10 cellular contexts compared by ENCODE assay signal in genomic region chr13:101919541-101920306, GRCh38.
DNase-seq lines count a peak whose midpoint lies in the region; ATAC-seq and TF ChIP-seq lines count a peak whose summit lies in the region.
"Had no signal": no experiment of that assay in that cellular context is flagged by ENCODE, and none has a peak within 500 bp of the region (broad histone marks: within the 10 kb centered on the region; RNA-seq: fewer than 3 reads in every experiment).

No MANE protein-coding gene starts in this region.

- DNase-seq in NCI-H1436 treated with DMSO at 0.1 percent for 48 hours (lab: John Stamatoyannopoulos, UW) (peak; percentile 18), NCI-H1436 (lab: John Stamatoyannopoulos, UW) (no peak), RWPE2 (ENCODE audit: low spot score) (no peak), heart right ventricle (peak; percentile 24 to 39), skeletal muscle cell (ENCODE audit: low read depth) (no peak), NK-92 (lab: John Stamatoyannopoulos, UW; ENCODE audit: unreplicated experiment) (no peak)
- DNase-seq in CD8-positive, alpha-beta T cell, result no peak
- DNase-seq: ACHN had no signal

- H3K27me3 ChIP-seq in RWPE2 (ENCODE audit: insufficient read depth, poor library complexity, severe bottlenecking) (peaks cover 80% of the 10 kb centered on the region), heart right ventricle (peaks cover 0 to 95% (median 80%) of the 10 kb centered on the region in 7 donors)
- H3K27me3 ChIP-seq in CD8-positive, alpha-beta T cell (ENCODE audit: insufficient read depth, low read length), result peaks cover 10% of the 10 kb centered on the region

- intact Hi-C loops in heart right ventricle (cut with DNase I), result loop anchor here (2.0 to 10.0 kb wide), 7 partner anchors 125 to 775 kb away; no protein-coding TSS in a partner anchor
- intact Hi-C loops in CD8-positive, alpha-beta T cell (cut with DNase I, micrococcal nuclease), result no loop called here

- no peaks in the 10 kb centered on the region for H3K4me1 Mint-ChIP-seq in CD8-positive, alpha-beta T cell (ENCODE audit: low read depth)
- H3K4me1 Mint-ChIP-seq: stimulated activated memory B cell treated with anti-CD40 and anti-IgM and Interleukin-4, amounts not matched to agents 10 μg/mL and 1 μg/mL and 100 μg/mL, for 72 hours had no signal

- H3K36me3 ChIP-seq in RWPE2 (ENCODE audit: low read depth), result no peaks in the 10 kb centered on the region
- H3K36me3 ChIP-seq in heart right ventricle, result no peaks in the 10 kb centered on the region
- no peaks in the 10 kb centered on the region for H3K36me3 ChIP-seq in CD8-positive, alpha-beta T cell (ENCODE audit: insufficient read depth, low read length)

- H3K9me3 ChIP-seq in RWPE2 (ENCODE audit: severe bottlenecking) (no peaks in the 10 kb centered on the region), heart right ventricle (no peaks in the 10 kb centered on the region)
- H3K9me3 ChIP-seq in CD8-positive, alpha-beta T cell (ENCODE audit: low read length), result no peaks in the 10 kb centered on the region

- POLR2A ChIA-PET in CD8-positive, alpha-beta T cell (lab: Charles Lee), result no interaction called here

- no peaks in the 10 kb centered on the region for H3K4me1 ChIP-seq in RWPE2 (ENCODE audit: insufficient read depth, poor library complexity, severe bottlenecking)
- H3K4me1 ChIP-seq in heart right ventricle, result peaks cover 0 to 20% (median 6%) of the 10 kb centered on the region in 9 donors
- H3K4me1 ChIP-seq in CD8-positive, alpha-beta T cell (ENCODE audit: insufficient read depth, low read length), result no peaks in the 10 kb centered on the region

- CTCF ChIA-PET in CD8-positive, alpha-beta T cell (lab: Charles Lee), result no interaction called here

- H3K27me3 Mint-ChIP-seq in CD8-positive, alpha-beta T cell (ENCODE audit: low read depth), result peaks cover 56% of the 10 kb centered on the region

- TF ChIP-seq CTCF in RWPE2 (IDR thresholded peaks at IDR 0.05; ENCODE audit: poor library complexity, severe bottlenecking), result no peak
- peak in 1 of 9 donors; percentile 12 for TF ChIP-seq CTCF in heart right ventricle (IDR thresholded peaks at IDR 0.05)
- TF ChIP-seq CTCF in CD8-positive, alpha-beta T cell (IDR thresholded peaks at IDR 0.05), result no peak

- ATAC-seq in RWPE2 (ENCODE audit: low read depth), result 0 out of 3 replicates have a peak, but pooled peaks have one; percentile 37
- ATAC-seq in heart right ventricle, result peak in 6 of 8 donors; percentile 44 to 81 (median 66)
- ATAC-seq in GM18517 (IDR thresholded peaks at IDR 0.05; ENCODE audit: unreplicated experiment), result no peak
- no peak for ATAC-seq in CD8-positive, alpha-beta T cell
- ATAC-seq: stimulated activated memory B cell treated with anti-CD40 and anti-IgM and Interleukin-4, amounts not matched to agents 10 μg/mL and 1 μg/mL and 100 μg/mL, for 72 hours had no signal

- H3K4me3 ChIP-seq in RWPE2 (ENCODE audit: severe bottlenecking), result no peak overlapping the region
- peak overlapping the region in 7 of 10 donors; percentile 7 to 33 (median 24) for H3K4me3 ChIP-seq in heart right ventricle
- H3K4me3 ChIP-seq in skeletal muscle cell (ENCODE audit: low read depth, low read length), result peak overlapping the region; percentile 31
- no peak overlapping the region for H3K4me3 ChIP-seq in CD8-positive, alpha-beta T cell (ENCODE audit: low read depth, low read length)

- no peak overlapping the region for H3K4me3 Mint-ChIP-seq in CD8-positive, alpha-beta T cell
- H3K4me3 Mint-ChIP-seq: stimulated activated memory B cell treated with anti-CD40 and anti-IgM and Interleukin-4, amounts not matched to agents 10 μg/mL and 1 μg/mL and 100 μg/mL, for 72 hours had no signal

- WGBS in heart right ventricle, 2 donors, result 4 to 5% methylated on average over 27 of the region's 27 CpGs

- no peaks in the 10 kb centered on the region for H3K9me3 Mint-ChIP-seq in CD8-positive, alpha-beta T cell
- H3K9me3 Mint-ChIP-seq: stimulated activated memory B cell treated with anti-CD40 and anti-IgM and Interleukin-4, amounts not matched to agents 10 μg/mL and 1 μg/mL and 100 μg/mL, for 72 hours had no signal

- H3K27ac Mint-ChIP-seq in CD8-positive, alpha-beta T cell, result no peak overlapping the region
- H3K27ac Mint-ChIP-seq: stimulated activated memory B cell treated with anti-CD40 and anti-IgM and Interleukin-4, amounts not matched to agents 10 μg/mL and 1 μg/mL and 100 μg/mL, for 72 hours had no signal

- no peak overlapping the region for H3K27ac ChIP-seq in RWPE2 (ENCODE audit: poor library complexity, severe bottlenecking)
- H3K27ac ChIP-seq in heart right ventricle, result no peak overlapping the region
- H3K27ac ChIP-seq in CD8-positive, alpha-beta T cell (ENCODE audit: low read depth, low read length), result no peak overlapping the region

- H3K36me3 Mint-ChIP-seq in CD8-positive, alpha-beta T cell, result no peaks in the 10 kb centered on the region
- H3K36me3 Mint-ChIP-seq: stimulated activated memory B cell treated with anti-CD40 and anti-IgM and Interleukin-4, amounts not matched to agents 10 μg/mL and 1 μg/mL and 100 μg/mL, for 72 hours had no signal

Comparison
In these comparisons a context has a peak if more than half of its experiments do, and no peak if none do; other contexts are left out.
1. DNase-seq: peak in NCI-H1436 treated with DMSO at 0.1 percent for 48 hours (single experiment) and heart right ventricle (2 of 2); none in NCI-H1436 (single experiment), RWPE2 (single experiment), skeletal muscle cell (single experiment), NK-92 (single experiment) and CD8-positive, alpha-beta T cell (0 of 7).
2. ATAC-seq: peak in RWPE2 (single experiment) and heart right ventricle (6 of 8); none in GM18517 (single experiment) and CD8-positive, alpha-beta T cell (single experiment).
3. H3K4me3 ChIP-seq: peak in heart right ventricle (7 of 10) and skeletal muscle cell (single experiment); none in RWPE2 (single experiment) and CD8-positive, alpha-beta T cell (single experiment).
4. intact Hi-C loops: an anchor here in heart right ventricle (2.0 to 10.0 kb wide); none called in CD8-positive, alpha-beta T cell.